ENCODE assay signal across 11 cellular contexts in genomic region chr1:170698711-170699275, GRCh38. TPM values are rescaled to one million over a fixed set of nuclear protein-coding genes. Genes with fewer than 3 reads are reported as not detected.
DNase-seq lines count a peak whose midpoint lies in the region; TF ChIP-seq lines count a peak whose summit lies in the region.
"Had no signal": no experiment of that assay in that cellular context is flagged by ENCODE, and none has a peak within 500 bp of the region (broad histone marks: within the 10 kb centered on the region; RNA-seq: fewer than 3 reads in every experiment).

No MANE protein-coding gene starts in this region.

- no peak overlapping the region for H3K27ac Mint-ChIP-seq in CD4-positive, alpha-beta memory T cell
- no peak overlapping the region for H3K27ac Mint-ChIP-seq in activated T-helper 2 cell treated with anti-CD3 and anti-CD28 coated beads, Interferon-gamma antibody, Interleukin-2, Interleukin-4, amounts not matched to agents 10 μg/mL and 5 μg/mL and 100 μg/mL, durations not matched to agents 14 hours and 24 hours and 36 hours
- H3K27ac Mint-ChIP-seq: immature natural killer cell had no signal

- no peaks in the 10 kb centered on the region for H3K36me3 Mint-ChIP-seq in CD4-positive, alpha-beta memory T cell
- no peaks in the 10 kb centered on the region for H3K36me3 Mint-ChIP-seq in activated T-helper 2 cell treated with anti-CD3 and anti-CD28 coated beads, Interferon-gamma antibody, Interleukin-2, Interleukin-4, amounts not matched to agents 10 μg/mL and 5 μg/mL and 100 μg/mL, durations not matched to agents 14 hours and 24 hours and 36 hours (ENCODE audit: low read depth)
- H3K36me3 Mint-ChIP-seq: immature natural killer cell had no signal

- H3K27me3 ChIP-seq in layer of hippocampus (ENCODE audit: control insufficient read depth, insufficient read depth, low read length): no peaks in the 10 kb centered on the region
- H3K27me3 ChIP-seq in SJCRH30: no peaks in the 10 kb centered on the region
- H3K27me3 ChIP-seq in CD4-positive, alpha-beta memory T cell (ENCODE audit: insufficient read depth, low read length): no peaks in the 10 kb centered on the region
- H3K27me3 ChIP-seq: right lobe of liver had no signal

- no peaks in the 10 kb centered on the region for H3K9me3 ChIP-seq in SJCRH30 (replicated peaks)
- H3K9me3 ChIP-seq in CD4-positive, alpha-beta memory T cell (ENCODE audit: control insufficient read depth in 1 of 2, low read length in 2 of 2): no peaks in the 10 kb centered on the region
- H3K9me3 ChIP-seq: right lobe of liver had no signal

- H3K4me1 ChIP-seq in SJCRH30: peaks cover 14% of the 10 kb centered on the region
- no peaks in the 10 kb centered on the region for H3K4me1 ChIP-seq in CD4-positive, alpha-beta memory T cell (ENCODE audit: insufficient read depth, low read length)
- H3K4me1 ChIP-seq: right lobe of liver had no signal

- CTCF ChIA-PET in CD4-positive, alpha-beta memory T cell (lab: Charles Lee; ENCODE audit: partially characterized antibody): no interaction called here

- no peaks in the 10 kb centered on the region for H3K36me3 ChIP-seq in SJCRH30
- no peaks in the 10 kb centered on the region for H3K36me3 ChIP-seq in CD4-positive, alpha-beta memory T cell (ENCODE audit: insufficient read depth, low read length)
- H3K36me3 ChIP-seq: right lobe of liver had no signal

- intact Hi-C loops in CD4-positive, alpha-beta memory T cell (cut with micrococcal nuclease): no loop called here
- intact Hi-C loops in activated T-helper 2 cell treated with anti-CD3 and anti-CD28 coated beads, Interferon-gamma antibody, Interleukin-2, Interleukin-4, amounts not matched to agents 10 μg/mL and 5 μg/mL and 100 μg/mL, durations not matched to agents 14 hours and 24 hours and 36 hours (cut with micrococcal nuclease): no loop called here

- no peak for TF ChIP-seq CTCF in GM20000 (IDR thresholded peaks at IDR 0.05; ENCODE audit: extremely low read depth, missing control alignments)

- H3K4me3 ChIP-seq in SJCRH30: no peak overlapping the region
- no peak overlapping the region for H3K4me3 ChIP-seq in CD4-positive, alpha-beta memory T cell (ENCODE audit: low read length in 2 of 2)
- H3K4me3 ChIP-seq: right lobe of liver had no signal

- DNase-seq in NCI-H446 treated with DMSO at 0.1 percent for 48 hours (lab: John Stamatoyannopoulos, UW) (peak; percentile 90), ecto neural progenitor cell (ENCODE audit: low spot score) (peak; percentile 51), SJCRH30 (no peak), GM20000 (ENCODE audit: low spot score) (no peak)
- DNase-seq in CD4-positive, alpha-beta memory T cell: no peak
- no peak for DNase-seq in activated T-helper 2 cell treated with anti-CD3 and anti-CD28 coated beads, Interferon-gamma antibody, Interleukin-2, Interleukin-4, amounts not matched to agents 10 μg/mL and 5 μg/mL and 100 μg/mL, durations not matched to agents 14 hours and 24 hours and 36 hours (ENCODE audit: low spot score)
- DNase-seq: immature natural killer cell, right lobe of liver had no signal

- H3K9me3 Mint-ChIP-seq in CD4-positive, alpha-beta memory T cell: no peaks in the 10 kb centered on the region
- H3K9me3 Mint-ChIP-seq in activated T-helper 2 cell treated with anti-CD3 and anti-CD28 coated beads, Interferon-gamma antibody, Interleukin-2, Interleukin-4, amounts not matched to agents 10 μg/mL and 5 μg/mL and 100 μg/mL, durations not matched to agents 14 hours and 24 hours and 36 hours: no peaks in the 10 kb centered on the region
- H3K9me3 Mint-ChIP-seq: central memory CD8-positive, alpha-beta T cell had no signal

- H3K27ac ChIP-seq in layer of hippocampus (ENCODE audit: low read depth, low read length): peak overlapping the region; percentile 67
- peak overlapping the region; percentile 83 for H3K27ac ChIP-seq in temporal lobe (ENCODE audit: low read depth, low read length)
- no peak overlapping the region for H3K27ac ChIP-seq in SJCRH30
- no peak overlapping the region for H3K27ac ChIP-seq in CD4-positive, alpha-beta memory T cell (ENCODE audit: low read depth, low read length)
- H3K27ac ChIP-seq: right lobe of liver had no signal

- H3K27me3 Mint-ChIP-seq in CD4-positive, alpha-beta memory T cell: peaks cover 8 to 11% of the 10 kb centered on the region in 2 donors
- no peaks in the 10 kb centered on the region for H3K27me3 Mint-ChIP-seq in activated T-helper 2 cell treated with anti-CD3 and anti-CD28 coated beads, Interferon-gamma antibody, Interleukin-2, Interleukin-4, amounts not matched to agents 10 μg/mL and 5 μg/mL and 100 μg/mL, durations not matched to agents 14 hours and 24 hours and 36 hours (ENCODE audit: low read depth)

- no peak overlapping the region for H3K4me3 Mint-ChIP-seq in CD4-positive, alpha-beta memory T cell
- no peak overlapping the region for H3K4me3 Mint-ChIP-seq in activated T-helper 2 cell treated with anti-CD3 and anti-CD28 coated beads, Interferon-gamma antibody, Interleukin-2, Interleukin-4, amounts not matched to agents 10 μg/mL and 5 μg/mL and 100 μg/mL, durations not matched to agents 14 hours and 24 hours and 36 hours (ENCODE audit: low read depth)
- H3K4me3 Mint-ChIP-seq: central memory CD8-positive, alpha-beta T cell; immature natural killer cell had no signal

- no peaks in the 10 kb centered on the region for H3K4me1 Mint-ChIP-seq in CD4-positive, alpha-beta memory T cell
- no peaks in the 10 kb centered on the region for H3K4me1 Mint-ChIP-seq in activated T-helper 2 cell treated with anti-CD3 and anti-CD28 coated beads, Interferon-gamma antibody, Interleukin-2, Interleukin-4, amounts not matched to agents 10 μg/mL and 5 μg/mL and 100 μg/mL, durations not matched to agents 14 hours and 24 hours and 36 hours (ENCODE audit: low read depth)
- H3K4me1 Mint-ChIP-seq: central memory CD8-positive, alpha-beta T cell; immature natural killer cell had no signal

- POLR2A ChIA-PET in CD4-positive, alpha-beta memory T cell (lab: Charles Lee; ENCODE audit: partially characterized antibody): no interaction called here

RNA-seq across cellular contexts. Expression of gene PRRX1, which starts 34.9 kb away (rescaled TPM):
- 5.4 TPM for total RNA-seq in temporal lobe
- 0.73 and 1.1 TPM in 2 replicates for total RNA-seq in SJCRH30 (2014; rRNA removed; shearing (Covaris generic))
- not detected for total RNA-seq in CD4-positive, alpha-beta memory T cell
- not detected for polyA plus RNA-seq in CD4-positive, alpha-beta memory T cell
- not detected in 2 replicates for total RNA-seq in activated T-helper 2 cell treated with anti-CD3 and anti-CD28 coated beads, Interferon-gamma antibody, Interleukin-2, Interleukin-4, amounts not matched to agents 10 μg/mL and 5 μg/mL and 100 μg/mL, durations not matched to agents 14 hours and 24 hours and 36 hours
- polyA plus RNA-seq: immature natural killer cell had no signal

Comparison
In these comparisons a context has a peak if more than half of its experiments do, and no peak if none do; other contexts are left out.
1. DNase-seq: peak in NCI-H446 treated with DMSO at 0.1 percent for 48 hours (single experiment) and ecto neural progenitor cell (single experiment); none in SJCRH30 (0 of 2), GM20000 (single experiment), CD4-positive, alpha-beta memory T cell (0 of 5) and activated T-helper 2 cell treated with anti-CD3 and anti-CD28 coated beads, Interferon-gamma antibody, Interleukin-2, Interleukin-4, amounts not matched to agents 10 μg/mL and 5 μg/mL and 100 μg/mL, durations not matched to agents 14 hours and 24 hours and 36 hours (single experiment).
2. H3K27ac ChIP-seq: peak in layer of hippocampus (single experiment) and temporal lobe (single experiment); none in SJCRH30 (single experiment) and CD4-positive, alpha-beta memory T cell (single experiment).